16 cellular contexts compared by ENCODE assay signal in genomic region chr1:164310166-164310565, GRCh38.
DNase-seq lines count a peak whose midpoint lies in the region; ATAC-seq and TF ChIP-seq lines count a peak whose summit lies in the region.
"Had no signal": no experiment of that assay in that cellular context is flagged by ENCODE, and none has a peak within 500 bp of the region (broad histone marks: within the 10 kb centered on the region; RNA-seq: fewer than 3 reads in every experiment).

No MANE protein-coding gene starts in this region.

- no peaks in the 10 kb centered on the region for H3K4me1 ChIP-seq in adipocyte (ENCODE audit: control insufficient read depth, insufficient read depth, low read length)
- H3K4me1 ChIP-seq: BLaER1 treated with 17β-estradiol and CSF1 and Interleukin-3, amounts not matched to agents 10 nM and 100 nM had no signal

- CTCF ChIA-PET in BJ (lab: Yijun Ruan, JAX) = interaction anchor here (1.0 kb wide), 1 partner anchor 11 kb away, joined by 3 read pairs; no protein-coding TSS in a partner anchor
- CTCF ChIA-PET in activated CD8-positive, alpha-beta memory T cell treated with anti-CD3 and anti-CD28 coated beads, Interleukin-2, amount 10 ng/mL, durations not matched to agents 7 days and 5 days (lab: Charles Lee) = no interaction called here

- H3K4me1 Mint-ChIP-seq in activated CD8-positive, alpha-beta memory T cell treated with anti-CD3 and anti-CD28 coated beads, Interleukin-2, amount 10 ng/mL, durations not matched to agents 7 days and 5 days = no peaks in the 10 kb centered on the region

- POLR2A ChIA-PET in BJ (lab: Charles Lee) = interaction anchor here (0.6 kb wide), 1 partner anchor 43 kb away, joined by 3 read pairs; no protein-coding TSS in a partner anchor

- no peak overlapping the region for H3K9ac ChIP-seq in adipocyte (ENCODE audit: low read length)
- H3K9ac ChIP-seq: BLaER1 treated with 17β-estradiol and CSF1 and Interleukin-3, amounts not matched to agents 10 nM and 100 nM had no signal

- ATAC-seq in activated CD8-positive, alpha-beta memory T cell treated with anti-CD3 and anti-CD28 coated beads, Interleukin-2, amount 10 ng/mL, durations not matched to agents 7 days and 5 days = no peak

- peak; percentile 36 for DNase-seq in A172 (ENCODE audit: low spot score)
- peak; percentile 64 for DNase-seq in BJ (ENCODE audit: low read depth)
- DNase-seq in adipocyte (ENCODE audit: low read depth) = peak; percentile 16
- peak; percentile 9 for DNase-seq in fibroblast of gingiva (ENCODE audit: low read depth)
- no peak for DNase-seq in activated CD8-positive, alpha-beta memory T cell treated with anti-CD3 and anti-CD28 coated beads, Interleukin-2, amount 10 ng/mL, durations not matched to agents 7 days and 5 days
- no peak for DNase-seq in RPMI8226
- no peak for DNase-seq in NCI-H128 (lab: John Stamatoyannopoulos, UW; ENCODE audit: unreplicated experiment)
- no peak for DNase-seq in Ammon's horn (ENCODE audit: low spot score)
- DNase-seq: 8988T, MG63, NCI-H1105, NCI-H187, NCI-H446, NCI-H748 treated with DMSO at 0.1 percent for 48 hours, SHP77 had no signal

- H3K4me3 Mint-ChIP-seq in activated CD8-positive, alpha-beta memory T cell treated with anti-CD3 and anti-CD28 coated beads, Interleukin-2, amount 10 ng/mL, durations not matched to agents 7 days and 5 days = no peak overlapping the region

- H3K36me3 ChIP-seq in BJ (ENCODE audit: control insufficient read depth, insufficient read depth, low read length) = no peaks in the 10 kb centered on the region
- no peaks in the 10 kb centered on the region for H3K36me3 ChIP-seq in adipocyte (ENCODE audit: control insufficient read depth, insufficient read depth, low read length, severe bottlenecking)
- H3K36me3 ChIP-seq: BLaER1 treated with 17β-estradiol and CSF1 and Interleukin-3, amounts not matched to agents 10 nM and 100 nM; MG63 had no signal

- H3K36me3 Mint-ChIP-seq in activated CD8-positive, alpha-beta memory T cell treated with anti-CD3 and anti-CD28 coated beads, Interleukin-2, amount 10 ng/mL, durations not matched to agents 7 days and 5 days = no peaks in the 10 kb centered on the region

- H3K27me3 ChIP-seq in BJ (ENCODE audit: control insufficient read depth, insufficient read depth, low read length) (no peaks in the 10 kb centered on the region), adipocyte (replicated peaks; ENCODE audit: control insufficient read depth, insufficient read depth, low read length) (no peaks in the 10 kb centered on the region)
- H3K27me3 ChIP-seq: BLaER1 treated with 17β-estradiol and CSF1 and Interleukin-3, amounts not matched to agents 10 nM and 100 nM had no signal

- peaks cover 4% of the 10 kb centered on the region for H3K9me3 Mint-ChIP-seq in activated CD8-positive, alpha-beta memory T cell treated with anti-CD3 and anti-CD28 coated beads, Interleukin-2, amount 10 ng/mL, durations not matched to agents 7 days and 5 days (ENCODE audit: low read depth)

- H3K9me3 ChIP-seq in adipocyte (ENCODE audit: control insufficient read depth, low read length) = no peaks in the 10 kb centered on the region
- H3K9me3 ChIP-seq: BLaER1 treated with 17β-estradiol and CSF1 and Interleukin-3, amounts not matched to agents 10 nM and 100 nM; MG63 had no signal

- TF ChIP-seq CTCF in BJ (IDR thresholded peaks at IDR 0.05; ENCODE audit: insufficient read depth, low read depth, low read length) = no peak

- H3K4me3 ChIP-seq in BJ (ENCODE audit: low read depth, low read length) (no peak overlapping the region), adipocyte (ENCODE audit: low read length) (no peak overlapping the region)
- H3K4me3 ChIP-seq: BLaER1 treated with 17β-estradiol and CSF1 and Interleukin-3, amounts not matched to agents 10 nM and 100 nM; MG63 had no signal

- H3K27me3 Mint-ChIP-seq in activated CD8-positive, alpha-beta memory T cell treated with anti-CD3 and anti-CD28 coated beads, Interleukin-2, amount 10 ng/mL, durations not matched to agents 7 days and 5 days = no peaks in the 10 kb centered on the region

- no peak overlapping the region for H3K27ac Mint-ChIP-seq in activated CD8-positive, alpha-beta memory T cell treated with anti-CD3 and anti-CD28 coated beads, Interleukin-2, amount 10 ng/mL, durations not matched to agents 7 days and 5 days

Comparison
In these comparisons a context has a peak if more than half of its experiments do, and no peak if none do; other contexts are left out.
1. DNase-seq: peak in A172 (single experiment), BJ (single experiment), adipocyte (single experiment) and fibroblast of gingiva (single experiment); none in activated CD8-positive, alpha-beta memory T cell treated with anti-CD3 and anti-CD28 coated beads, Interleukin-2, amount 10 ng/mL, durations not matched to agents 7 days and 5 days (single experiment), RPMI8226 (single experiment), NCI-H128 (single experiment) and Ammon's horn (single experiment).